In genomic region chr12:104216461-104217058, GRCh38 we compare ENCODE assay signal across 8 cellular contexts. TPM values are rescaled to one million over a fixed set of nuclear protein-coding genes. Genes with fewer than 3 reads are reported as not detected.
A peak's percentile ranks its signal among the peaks of the same experiment; 100 is the strongest.
DNase-seq lines count a peak whose midpoint lies in the region; ATAC-seq and TF ChIP-seq lines count a peak whose summit lies in the region.

No MANE protein-coding gene starts in this region.

- H3K9me3 Mint-ChIP-seq in activated naive CD4-positive, alpha-beta T cell treated with anti-CD3 and anti-CD28 coated beads for 36 hours = no peaks in the 10 kb centered on the region
- H3K9me3 Mint-ChIP-seq in central memory CD8-positive, alpha-beta T cell = no peaks in the 10 kb centered on the region
- H3K9me3 Mint-ChIP-seq in type B pancreatic cell = no peaks in the 10 kb centered on the region

- intact Hi-C loops in activated naive CD4-positive, alpha-beta T cell treated with anti-CD3 and anti-CD28 coated beads for 36 hours (cut with micrococcal nuclease) = loop anchor here (5.0 to 10.0 kb wide), 5 partner anchors 241 to 816 kb away; partner anchors contain the start of genes CHST11 and SLC41A2

- H3K9me3 ChIP-seq in mucosa of rectum (ENCODE audit: control insufficient read depth in 2 of 2, low read length in 2 of 2) = no peaks in the 10 kb centered on the region

- CTCF ChIA-PET in activated naive CD4-positive, alpha-beta T cell treated with anti-CD3 and anti-CD28 coated beads for 36 hours (lab: Charles Lee) = interaction anchor here (0.6 to 1.8 kb wide), 9 partner anchors 16 to 846 kb away, joined by 3 to 8 read pairs (median 4); partner anchors contain the start of gene EID3

- H3K4me3 ChIP-seq in mucosa of rectum (ENCODE audit: low read length in 2 of 2) = peak overlapping the region; percentile 68 to 72

- no peaks in the 10 kb centered on the region for H3K36me3 ChIP-seq in mucosa of rectum (ENCODE audit: control insufficient read depth in 2 of 2, insufficient read depth in 2 of 2, low read length in 2 of 2)

- no peak for ATAC-seq in central memory CD8-positive, alpha-beta T cell (replicated peaks; ENCODE audit: extremely low read depth, poor library complexity, severe bottlenecking)

- peak overlapping the region; percentile 65 for H3K4me3 Mint-ChIP-seq in activated naive CD4-positive, alpha-beta T cell treated with anti-CD3 and anti-CD28 coated beads for 36 hours
- peak overlapping the region; percentile 76 for H3K4me3 Mint-ChIP-seq in central memory CD8-positive, alpha-beta T cell
- H3K4me3 Mint-ChIP-seq in type B pancreatic cell = peak overlapping the region; percentile 87

- no peak overlapping the region for H3K27ac Mint-ChIP-seq in activated naive CD4-positive, alpha-beta T cell treated with anti-CD3 and anti-CD28 coated beads for 36 hours
- H3K27ac Mint-ChIP-seq in central memory CD8-positive, alpha-beta T cell (ENCODE audit: low read depth) = peak overlapping the region; percentile 9
- peak overlapping the region; percentile 25 for H3K27ac Mint-ChIP-seq in type B pancreatic cell

- H3K9ac ChIP-seq in mucosa of rectum (ENCODE audit: low read depth in 1 of 2, low read length in 2 of 2) = peak overlapping the region in 1 of 2 donors; percentile 83

- no peaks in the 10 kb centered on the region for H3K36me3 Mint-ChIP-seq in activated naive CD4-positive, alpha-beta T cell treated with anti-CD3 and anti-CD28 coated beads for 36 hours (ENCODE audit: low read depth)
- H3K36me3 Mint-ChIP-seq in central memory CD8-positive, alpha-beta T cell (ENCODE audit: insufficient read depth) = peaks cover 3% of the 10 kb centered on the region
- peaks cover 3% of the 10 kb centered on the region for H3K36me3 Mint-ChIP-seq in type B pancreatic cell

- TF ChIP-seq CTCF in type B pancreatic cell (conservative IDR thresholded peaks at IDR 0.05) = no peak

- peaks cover 9 to 11% of the 10 kb centered on the region in 2 donors for H3K4me1 ChIP-seq in mucosa of rectum (ENCODE audit: control insufficient read depth in 2 of 2, insufficient read depth in 2 of 2, low read length in 2 of 2)

- H3K4me1 Mint-ChIP-seq in activated naive CD4-positive, alpha-beta T cell treated with anti-CD3 and anti-CD28 coated beads for 36 hours (ENCODE audit: low read depth) = peaks cover 42% of the 10 kb centered on the region
- H3K4me1 Mint-ChIP-seq in central memory CD8-positive, alpha-beta T cell = peaks cover 12% of the 10 kb centered on the region
- peaks cover 7% of the 10 kb centered on the region for H3K4me1 Mint-ChIP-seq in type B pancreatic cell (ENCODE audit: unreplicated experiment)

- H3K27me3 ChIP-seq in mucosa of rectum (ENCODE audit: control insufficient read depth in 2 of 2, insufficient read depth in 2 of 2, low read length in 2 of 2) = peaks cover 0 to 2% of the 10 kb centered on the region in 2 donors

- no peak overlapping the region for H3K27ac ChIP-seq in mucosa of rectum (ENCODE audit: low read depth in 2 of 2, low read length in 2 of 2)

- no peaks in the 10 kb centered on the region for H3K27me3 Mint-ChIP-seq in activated naive CD4-positive, alpha-beta T cell treated with anti-CD3 and anti-CD28 coated beads for 36 hours (ENCODE audit: low read depth)
- peaks cover 4% of the 10 kb centered on the region for H3K27me3 Mint-ChIP-seq in central memory CD8-positive, alpha-beta T cell
- peaks cover 3% of the 10 kb centered on the region for H3K27me3 Mint-ChIP-seq in type B pancreatic cell

- DNase-seq in activated naive CD4-positive, alpha-beta T cell treated with anti-CD3 and anti-CD28 coated beads for 36 hours = no peak
- DNase-seq in activated naive CD4-positive, alpha-beta T cell (lab: John Stamatoyannopoulos, UW) = no peak
- DNase-seq in central memory CD8-positive, alpha-beta T cell (ENCODE audit: low spot score in 2 of 2) = no peak
- DNase-seq in type B pancreatic cell (ENCODE audit: extremely low spot score, unreplicated experiment) = no peak
- DNase-seq in NCI-H2196 treated with DMSO at 0.1 percent for 48 hours (lab: John Stamatoyannopoulos, UW; ENCODE audit: unreplicated experiment) = no peak
- DNase-seq in A172 (ENCODE audit: low spot score) = no peak
- DNase-seq in NCI-H1694 treated with DMSO at 0.1 percent for 48 hours (lab: John Stamatoyannopoulos, UW) = no peak

RNA-seq across cellular contexts. Expression of gene TXNRD1, which starts 1.0 kb away (rescaled TPM):
- total RNA-seq in activated naive CD4-positive, alpha-beta T cell treated with anti-CD3 and anti-CD28 coated beads for 36 hours = 10 to 100 TPM; 86.0 to 86.9 TPM
- total RNA-seq in type B pancreatic cell (ENCODE audit: low replicate concordance) = 94.7 and 157 TPM in 2 replicates
- total RNA-seq in A172 (2014; rRNA removed; shearing (Covaris generic)) = 618 and 939 TPM in 2 replicates
